Comparison of ENCODE assay signal across 11 cellular contexts in genomic region chr5:105057893-105058292, GRCh38.
"Had no signal": no experiment of that assay in that cellular context is flagged by ENCODE, and none has a peak within 500 bp of the region (broad histone marks: within the 10 kb centered on the region; RNA-seq: fewer than 3 reads in every experiment).

No MANE protein-coding gene starts in this region.

- H3K4me1 ChIP-seq: HAP-1 had no signal

- H3K27ac ChIP-seq: GM23248 had no signal

- H3K4me3 ChIP-seq: GM23248, GM23338, HAP-1 had no signal

- H3K27ac Mint-ChIP-seq: GM23338, H9, HFFc6 had no signal

- ATAC-seq: GM23338, HCT116 had no signal

- DNase-seq: GM23248, GOT3, H7, H9, HCEC 1CT, HFFc6 had no signal

- H3K4me1 Mint-ChIP-seq: GM23338, H9 had no signal

- FAIRE-seq: H1, H54 had no signal

- H3K4me3 Mint-ChIP-seq: GM23338, H9, HFFc6 had no signal

- H3K36me3 ChIP-seq: HAP-1 had no signal
